15 cellular contexts compared by ENCODE assay signal in the genomic region with DNA sequence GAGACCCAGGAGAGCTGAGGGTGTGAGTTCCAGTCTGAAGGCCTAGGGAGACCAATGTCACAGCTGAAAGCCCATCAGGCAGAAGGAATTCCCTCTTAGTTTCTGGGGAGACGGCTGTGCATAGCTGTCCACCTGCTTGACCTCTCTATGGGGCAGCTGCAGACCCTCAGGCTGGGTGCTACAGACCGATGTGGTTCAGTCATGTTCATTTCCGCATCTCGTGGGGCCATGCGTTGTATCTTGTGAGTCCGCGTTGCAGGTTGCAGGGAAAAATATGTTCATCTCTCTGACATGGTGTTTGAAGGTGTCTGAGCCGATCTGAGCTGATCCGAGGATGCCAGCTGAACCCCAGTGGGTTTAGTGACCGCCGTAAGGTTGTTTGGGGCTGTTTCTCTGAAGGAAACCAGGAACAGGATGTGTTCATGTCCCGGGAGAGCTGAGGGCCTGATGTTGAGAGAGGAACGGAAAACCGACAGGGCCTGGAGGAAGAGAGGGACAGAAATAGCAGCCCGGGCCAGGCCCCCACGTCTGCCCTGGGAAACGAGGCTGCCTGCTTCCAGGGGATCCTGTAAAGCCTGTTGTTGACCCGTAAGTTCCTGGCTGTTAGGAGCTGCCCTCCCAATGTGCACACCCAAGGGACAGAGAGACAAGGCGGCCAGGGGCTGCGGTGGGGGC. TPM values are rescaled to one million over a fixed set of nuclear protein-coding genes. Genes with fewer than 3 reads are reported as not detected.
DNase-seq lines count a peak whose midpoint lies in the region; ATAC-seq and TF ChIP-seq lines count a peak whose summit lies in the region.
"Had no signal": no experiment of that assay in that cellular context is flagged by ENCODE, and none has a peak within 500 bp of the region (broad histone marks: within the 10 kb centered on the region; RNA-seq: fewer than 3 reads in every experiment).

No MANE protein-coding gene starts in this region.

- H3K9me3 ChIP-seq in heart right ventricle (peaks cover 0 to 5% (median 0%) of the 10 kb centered on the region in 11 donors), adrenal gland (replicated peaks in 1 of 3) (no peaks in the 10 kb centered on the region)
- H3K9me3 ChIP-seq: ovary had no signal

- DNase-seq in heart right ventricle (peak in 1 of 2 donors; percentile 68), cardiac septum (ENCODE audit: low spot score) (no peak), adrenal gland (peak in 5 of 7 donors; percentile 14 to 56 (median 22)), natural killer cell (no peak), ureter (ENCODE audit: low spot score) (peak; percentile 40), globus pallidus (ENCODE audit: low spot score) (no peak), C1 segment of cervical spinal cord (lab: John Stamatoyannopoulos, UW) (no peak)
- DNase-seq: DMS79 treated with DMSO at 0.1 percent for 48 hours; ovary; stimulated activated CD4-positive, alpha-beta T cell treated with anti-CD3 and anti-CD28 coated beads, Interleukin-1b, Interleukin-23, amount 100 ng/mL, for 48 hours had no signal

- H3K4me1 ChIP-seq in heart right ventricle = peaks cover 0 to 16% (median 6%) of the 10 kb centered on the region in 9 donors
- H3K4me1 ChIP-seq in adrenal gland (replicated peaks in 1 of 2) = no peaks in the 10 kb centered on the region
- H3K4me1 ChIP-seq: breast epithelium had no signal

- TF ChIP-seq CTCF in heart right ventricle (IDR thresholded peaks at IDR 0.05) (no peak), adrenal gland (IDR thresholded peaks at IDR 0.05) (no peak), natural killer cell (IDR thresholded peaks at IDR 0.05) (no peak)

- H3K9me3 Mint-ChIP-seq in natural killer cell = peaks cover 3% of the 10 kb centered on the region in 2 donors

- intact Hi-C loops in heart right ventricle (cut with DNase I) (no loop called here), cardiac septum (cut with DNase I) (no loop called here), adrenal gland (cut with DNase I) (no loop called here), natural killer cell (cut with micrococcal nuclease) (no loop called here)

- H3K36me3 Mint-ChIP-seq in natural killer cell = no peaks in the 10 kb centered on the region

- H3K27ac Mint-ChIP-seq in natural killer cell = peak overlapping the region; percentile 85 to 88

- H3K4me3 Mint-ChIP-seq in natural killer cell = no peak overlapping the region

- no peak for TF ChIP-seq POLR2A in adrenal gland (IDR thresholded peaks at IDR 0.05)

- no peaks in the 10 kb centered on the region for H3K27me3 Mint-ChIP-seq in natural killer cell (ENCODE audit: low read depth in 2 of 2)

- H3K36me3 ChIP-seq in heart right ventricle (no peaks in the 10 kb centered on the region), adrenal gland (replicated peaks in 1 of 2) (no peaks in the 10 kb centered on the region)
- H3K36me3 ChIP-seq: breast epithelium, ovary had no signal

- no peak overlapping the region for H3K4me3 ChIP-seq in heart right ventricle
- H3K4me3 ChIP-seq in adrenal gland = no peak overlapping the region
- H3K4me3 ChIP-seq: breast epithelium, ovary, SK-N-MC had no signal

- H3K4me1 Mint-ChIP-seq in natural killer cell = peaks cover 11 to 16% of the 10 kb centered on the region in 2 donors

- WGBS in heart right ventricle, 2 donors = 44 to 50% methylated on average over 20 of the region's 20 CpGs
- WGBS in adrenal gland, 4 donors = 72 to 84% (median 77%) methylated on average over 13 to 20 of the region's 20 CpGs

- peak in 7 of 8 donors; percentile 44 to 96 (median 85) for ATAC-seq in heart right ventricle
- ATAC-seq in natural killer cell = no peak
- ATAC-seq in GM18909 (IDR thresholded peaks at IDR 0.05; ENCODE audit: poor library complexity, unreplicated experiment) = no peak

- H3K27me3 ChIP-seq in heart right ventricle (no peaks in the 10 kb centered on the region), adrenal gland (no peaks in the 10 kb centered on the region)
- H3K27me3 ChIP-seq: breast epithelium, ovary had no signal

- peak overlapping the region; percentile 44 to 87 (median 74) for H3K27ac ChIP-seq in heart right ventricle
- peak overlapping the region in 1 of 5 donors; percentile 69 for H3K27ac ChIP-seq in adrenal gland
- H3K27ac ChIP-seq: HL-60, ovary, SK-N-MC had no signal

RNA-seq across cellular contexts. Expression of a gene that starts 9.8 kb away (rescaled TPM):
- total RNA-seq in heart right ventricle (1 to 10 TPM; 1.2 to 6.7 (median 4.1) TPM), cardiac septum (1.5 TPM), adrenal gland (10 to 100 TPM in 3 of 8 donors, 1 to 10 TPM in 5; 2.0 to 12.0 (median 7.1) TPM), natural killer cell (100 to 1,000 TPM in 2 of 3 donors, 10 to 100 TPM in 1; 73.7 to 114 (median 107) TPM), ureter (3.4 TPM)
- polyA plus RNA-seq in heart right ventricle (1 to 10 TPM; 1.0 to 3.2 TPM), adrenal gland (10 to 100 TPM in 1 of 3 donors, 1 to 10 TPM in 2; 1.9 to 13.4 (median 4.0) TPM)
- total RNA-seq: endothelial cell of umbilical vein had no signal
- polyA plus RNA-seq: endothelial cell of umbilical vein had no signal

RNA-seq across cellular contexts. Expression of a gene that starts 44.7 kb away (rescaled TPM):
- 10 to 100 TPM; 12.2 to 20.3 (median 15.8) TPM for total RNA-seq in heart right ventricle
- polyA plus RNA-seq in heart right ventricle = 10 to 100 TPM; 21.1 to 35.6 TPM
- total RNA-seq in cardiac septum = 19.9 TPM
- total RNA-seq in adrenal gland = 10 to 100 TPM; 26.4 to 53.3 (median 37.6) TPM
- 100 to 1,000 TPM in 1 of 3 donors, 10 to 100 TPM in 2; 17.7 to 112 (median 84.0) TPM for polyA plus RNA-seq in adrenal gland
- total RNA-seq in natural killer cell = 100 to 1,000 TPM; 120 to 141 (median 121) TPM
- 45.1 TPM for total RNA-seq in ureter

Comparison
In these comparisons a context has a peak if more than half of its experiments do, and no peak if none do; other contexts are left out.
1. ATAC-seq: peak in heart right ventricle (7 of 8); none in natural killer cell (0 of 3) and GM18909 (single experiment).
2. DNase-seq: peak in adrenal gland (5 of 7) and ureter (single experiment); none in cardiac septum (single experiment), natural killer cell (single experiment), globus pallidus (single experiment) and C1 segment of cervical spinal cord (0 of 14).
3. RNA of a gene that starts 9.8 kb away (total RNA-seq): 73.7 to 114 TPM in natural killer cell; 2.0 to 12.0 TPM in adrenal gland, 1.2 to 6.7 TPM in heart right ventricle, 3.4 TPM in ureter (single experiment) and 1.5 TPM in cardiac septum (single experiment); every median in the first group is over 4 times any median in the second.